28 cellular contexts compared by ENCODE assay signal in the genomic region with DNA sequence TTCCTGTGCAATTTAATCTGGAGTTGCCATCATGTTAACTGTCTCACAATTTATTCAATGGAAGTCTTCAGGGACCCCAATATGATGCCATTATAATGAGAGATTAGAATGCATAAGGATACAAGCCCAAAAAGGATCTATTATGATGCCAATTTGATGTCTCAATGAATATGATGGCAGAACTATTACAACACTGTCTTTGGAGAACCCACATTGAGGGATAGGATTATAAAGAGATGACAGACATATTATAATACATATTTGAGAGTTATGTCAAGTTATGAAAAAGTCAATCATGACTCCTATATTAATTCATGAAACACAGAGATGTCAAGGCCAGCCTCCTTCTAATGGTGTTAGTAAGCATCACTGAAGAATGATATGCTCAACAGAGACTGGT.
"Had no signal": no experiment of that assay in that cellular context is flagged by ENCODE, and none has a peak within 500 bp of the region (broad histone marks: within the 10 kb centered on the region; RNA-seq: fewer than 3 reads in every experiment).

No MANE protein-coding gene starts in this region.

- H3K36me3 ChIP-seq: stomach, suprapubic skin, thoracic aorta, thyroid gland, tibial artery, tibial nerve, transverse colon, upper lobe of left lung, uterus, vagina had no signal

- H3K27ac ChIP-seq: stomach, suprapubic skin, testis, thoracic aorta, thyroid gland, tibial artery, tibial nerve, transverse colon, upper lobe of left lung, uterus, vagina had no signal

- H3K27me3 Mint-ChIP-seq: stimulated activated memory B cell treated with anti-CD40 and anti-IgM and Interleukin-4, amounts not matched to agents 10 μg/mL and 1 μg/mL and 100 μg/mL, for 72 hours; stimulated activated naive B cell treated with anti-CD40 and anti-IgM and Interleukin-4, amounts not matched to agents 10 μg/mL and 1 μg/mL and 100 μg/mL, for 72 hours; stimulated activated naive CD8-positive, alpha-beta T cell treated with anti-CD3 and anti-CD28 coated beads, Interleukin-15, amount 100 ng/mL, for 72 hours; stimulated activated naive CD8-positive, alpha-beta T cell treated with anti-CD3 and anti-CD28 coated beads, Interleukin-15, Interleukin-2, amounts not matched to agents 100 ng/mL and 50 ng/mL, for 24 hours; type B pancreatic cell had no signal

- H3K4me3 ChIP-seq: stomach, suprapubic skin, testis, thoracic aorta, thyroid gland, tibial artery, tibial nerve, transverse colon, upper lobe of left lung, uterus, vagina had no signal

- H3K4me1 Mint-ChIP-seq: stimulated activated effector memory CD8-positive, alpha-beta T cell treated with anti-CD3 and anti-CD28 coated beads, Interleukin-12 subunit alpha, Interleukin-12 subunit beta, amount 100 ng/mL, for 72 hours; stimulated activated memory B cell treated with anti-CD40 and anti-IgM and Interleukin-4, amounts not matched to agents 10 μg/mL and 1 μg/mL and 100 μg/mL, for 72 hours; stimulated activated naive B cell treated with anti-CD40 and anti-IgM and Interleukin-4, amounts not matched to agents 10 μg/mL and 1 μg/mL and 100 μg/mL, for 72 hours; stimulated activated naive CD8-positive, alpha-beta T cell treated with anti-CD3 and anti-CD28 coated beads, Interleukin-15, amount 100 ng/mL, for 72 hours had no signal

- H3K27ac Mint-ChIP-seq: stimulated activated effector memory CD8-positive, alpha-beta T cell treated with anti-CD3 and anti-CD28 coated beads, Interleukin-12 subunit alpha, Interleukin-12 subunit beta, amount 100 ng/mL, for 72 hours; stimulated activated memory B cell treated with anti-CD40 and anti-IgM and Interleukin-4, amounts not matched to agents 10 μg/mL and 1 μg/mL and 100 μg/mL, for 72 hours; stimulated activated naive B cell treated with anti-CD40 and anti-IgM and Interleukin-4, amounts not matched to agents 10 μg/mL and 1 μg/mL and 100 μg/mL, for 72 hours; stimulated activated naive CD8-positive, alpha-beta T cell treated with anti-CD3 and anti-CD28 coated beads, Interleukin-15, amount 100 ng/mL, for 72 hours; stimulated activated naive CD8-positive, alpha-beta T cell treated with anti-CD3 and anti-CD28 coated beads, Interleukin-15, Interleukin-2, amounts not matched to agents 100 ng/mL and 50 ng/mL, for 24 hours; type B pancreatic cell had no signal

- DNase-seq: stimulated activated CD4-positive, alpha-beta T cell treated with anti-CD3 and anti-CD28 coated beads, Interleukin-2, amount 100 ng/mL, for 48 hours; stimulated activated CD4-positive, alpha-beta T cell treated with anti-CD3 and anti-CD28 coated beads, Interleukin-4, amount 100 ng/mL, for 1 hour; stimulated activated CD4-positive, alpha-beta T cell treated with anti-CD3 and anti-CD28 coated beads, Interleukin-4, amount 100 ng/mL, for 24 hours; stimulated activated CD4-positive, alpha-beta T cell treated with anti-CD3 and anti-CD28 coated beads, Interleukin-4, amount 100 ng/mL, for 4 hours; stimulated activated CD8-positive, alpha-beta memory T cell treated with anti-CD3 and anti-CD28 coated beads, Interleukin-4, amount 100 ng/mL, for 48 hours; stimulated activated naive B cell treated with anti-CD40 and anti-IgM and Interleukin-4, amounts not matched to agents 10 μg/mL and 1 μg/mL and 100 μg/mL, for 72 hours; stimulated activated naive CD4-positive, alpha-beta T cell; stimulated activated naive CD4-positive, alpha-beta T cell treated with Interleukin-2 at 50 U/mL for 16 hours; stimulated activated naive CD8-positive, alpha-beta T cell treated with anti-CD3 and anti-CD28 coated beads, Interleukin-15, amount 100 ng/mL, for 72 hours; stimulated activated naive CD8-positive, alpha-beta T cell treated with anti-CD3 and anti-CD28 coated beads, Interleukin-15, Interleukin-2, amounts not matched to agents 100 U/mL and 50 U/mL, for 24 hours; stomach; substantia nigra; testis; thyroid gland; tibial artery; transverse colon; trophoblast cell; upper lobe of left lung; uterus had no signal

- H3K9me3 ChIP-seq: stomach, suprapubic skin, testis, thoracic aorta, thyroid gland, tibial artery, tibial nerve, transverse colon, upper lobe of left lung, uterus, vagina had no signal

- H3K9me3 Mint-ChIP-seq: stimulated activated memory B cell treated with anti-CD40 and anti-IgM and Interleukin-4, amounts not matched to agents 10 μg/mL and 1 μg/mL and 100 μg/mL, for 72 hours; stimulated activated naive CD8-positive, alpha-beta T cell treated with anti-CD3 and anti-CD28 coated beads, Interleukin-15, amount 100 ng/mL, for 72 hours had no signal

- H3K27me3 ChIP-seq: suprapubic skin, testis, thyroid gland, tibial artery, tibial nerve, transverse colon, upper lobe of left lung, uterus, vagina had no signal

- ATAC-seq: stimulated activated effector memory CD8-positive, alpha-beta T cell treated with anti-CD3 and anti-CD28 coated beads, Interleukin-12 subunit alpha, Interleukin-12 subunit beta, amount 100 ng/mL, for 72 hours; stimulated activated memory B cell treated with anti-CD40 and anti-IgM and Interleukin-4, amounts not matched to agents 10 μg/mL and 1 μg/mL and 100 μg/mL, for 72 hours; stimulated activated naive B cell treated with anti-CD40 and anti-IgM and Interleukin-4, amounts not matched to agents 10 μg/mL and 1 μg/mL and 100 μg/mL, for 72 hours; stimulated activated naive CD8-positive, alpha-beta T cell treated with anti-CD3 and anti-CD28 coated beads, Interleukin-15, amount 100 ng/mL, for 72 hours; stimulated activated naive CD8-positive, alpha-beta T cell treated with anti-CD3 and anti-CD28 coated beads, Interleukin-15, Interleukin-2, amounts not matched to agents 100 U/mL and 50 U/mL, for 24 hours had no signal

- H3K4me1 ChIP-seq: stomach, suprapubic skin, testis, thyroid gland, tibial artery, tibial nerve, transverse colon, upper lobe of left lung, uterus, vagina had no signal

- H3K36me3 Mint-ChIP-seq: stimulated activated effector memory CD8-positive, alpha-beta T cell treated with anti-CD3 and anti-CD28 coated beads, Interleukin-12 subunit alpha, Interleukin-12 subunit beta, amount 100 ng/mL, for 72 hours; stimulated activated memory B cell treated with anti-CD40 and anti-IgM and Interleukin-4, amounts not matched to agents 10 μg/mL and 1 μg/mL and 100 μg/mL, for 72 hours; stimulated activated naive B cell treated with anti-CD40 and anti-IgM and Interleukin-4, amounts not matched to agents 10 μg/mL and 1 μg/mL and 100 μg/mL, for 72 hours; type B pancreatic cell had no signal

- H3K4me3 Mint-ChIP-seq: stimulated activated effector memory CD8-positive, alpha-beta T cell treated with anti-CD3 and anti-CD28 coated beads, Interleukin-12 subunit alpha, Interleukin-12 subunit beta, amount 100 ng/mL, for 72 hours; stimulated activated memory B cell treated with anti-CD40 and anti-IgM and Interleukin-4, amounts not matched to agents 10 μg/mL and 1 μg/mL and 100 μg/mL, for 72 hours; stimulated activated naive B cell treated with anti-CD40 and anti-IgM and Interleukin-4, amounts not matched to agents 10 μg/mL and 1 μg/mL and 100 μg/mL, for 72 hours; stimulated activated naive CD8-positive, alpha-beta T cell treated with anti-CD3 and anti-CD28 coated beads, Interleukin-15, amount 100 ng/mL, for 72 hours; stimulated activated naive CD8-positive, alpha-beta T cell treated with anti-CD3 and anti-CD28 coated beads, Interleukin-15, Interleukin-2, amounts not matched to agents 100 ng/mL and 50 ng/mL, for 24 hours; type B pancreatic cell had no signal

- FAIRE-seq: urothelium cell line had no signal
